Comparison of ENCODE assay signal across 10 cellular contexts in genomic region chr5:142981475-142981874, GRCh38.
DNase-seq lines count a peak whose midpoint lies in the region; ATAC-seq and TF ChIP-seq lines count a peak whose summit lies in the region.
"Had no signal": no experiment of that assay in that cellular context is flagged by ENCODE, and none has a peak within 500 bp of the region (broad histone marks: within the 10 kb centered on the region; RNA-seq: fewer than 3 reads in every experiment).

No MANE protein-coding gene starts in this region.

- H3K9me3 Mint-ChIP-seq in naive thymus-derived CD8-positive, alpha-beta T cell, result peaks cover 0 to 6% (median 0%) of the 10 kb centered on the region in 9 donors

- no peaks in the 10 kb centered on the region for H4K20me1 ChIP-seq in BLaER1 treated with 17β-estradiol and CSF1 and Interleukin-3, amounts not matched to agents 10 nM and 100 nM
- no peaks in the 10 kb centered on the region for H4K20me1 ChIP-seq in PC-9 (ENCODE audit: insufficient read depth)

- H3K9ac ChIP-seq in BLaER1 treated with 17β-estradiol and CSF1 and Interleukin-3, amounts not matched to agents 10 nM and 100 nM, result peak overlapping the region in 8 of 11 experiments; percentile 3 to 43 (median 30); a peak in 12 of 22 replicates

- peaks cover 3 to 11% (median 6%) of the 10 kb centered on the region in 11 experiments; a peak in 19 of 22 replicates for H3K9me3 ChIP-seq in BLaER1 treated with 17β-estradiol and CSF1 and Interleukin-3, amounts not matched to agents 10 nM and 100 nM (replicated peaks in 1 of 11)
- peaks cover 3% of the 10 kb centered on the region; the same call in 1 of the 2 replicates for H3K9me3 ChIP-seq in PC-9 (ENCODE audit: insufficient read depth, low read depth)
- H3K9me3 ChIP-seq: adrenal gland had no signal

- peak overlapping the region; percentile 25 to 91 (median 75) for H3K4me2 ChIP-seq in BLaER1 treated with 17β-estradiol and CSF1 and Interleukin-3, amounts not matched to agents 10 nM and 100 nM
- peak overlapping the region; percentile 79 for H3K4me2 ChIP-seq in PC-9

- ATAC-seq in naive thymus-derived CD8-positive, alpha-beta T cell, result no peak
- no peak for ATAC-seq in HG02884 (IDR thresholded peaks at IDR 0.05; ENCODE audit: unreplicated experiment)

- POLR2A ChIA-PET in PC-9 (lab: Charles Lee; ENCODE audit: unreplicated experiment), result interaction anchor here (0.7 kb wide), 1 partner anchor 22 kb away, joined by 5 read pairs; no protein-coding TSS in a partner anchor
- POLR2A ChIA-PET in naive thymus-derived CD8-positive, alpha-beta T cell (lab: Charles Lee), result no interaction called here

- H3K27me3 ChIP-seq in BLaER1 treated with 17β-estradiol and CSF1 and Interleukin-3, amounts not matched to agents 10 nM and 100 nM, result no peaks in the 10 kb centered on the region
- no peaks in the 10 kb centered on the region for H3K27me3 ChIP-seq in PC-9 (ENCODE audit: insufficient read depth, low read depth)
- H3K27me3 ChIP-seq in dorsolateral prefrontal cortex, result no peaks in the 10 kb centered on the region
- H3K27me3 ChIP-seq: adrenal gland had no signal

- no peak for TF ChIP-seq CTCF in PC-9 (conservative IDR thresholded peaks at IDR 0.05)
- TF ChIP-seq CTCF in dorsolateral prefrontal cortex (IDR thresholded peaks at IDR 0.05 in 54 of 56, conservative IDR thresholded peaks at IDR 0.05 in 2 of 56; ENCODE audit: low read depth in 1 of 56, partially characterized antibody in 56 of 56), result no peak

- DNase-seq in PC-9, result no peak
- no peak for DNase-seq in dorsolateral prefrontal cortex
- no peak for DNase-seq in naive thymus-derived CD8-positive, alpha-beta T cell
- no peak for DNase-seq in amygdala (lab: John Stamatoyannopoulos, UW)
- no peak for DNase-seq in NCI-H774 (lab: John Stamatoyannopoulos, UW)
- no peak for DNase-seq in RKO (ENCODE audit: low spot score)
- DNase-seq: NCI-H526 had no signal

- no TSS peak for BruUV-seq in PC-9 (replicated peaks; lab: Mats Ljungman, UMichigan)

- peak overlapping the region in 2 of 10 donors; percentile 20 to 72 for H3K4me3 Mint-ChIP-seq in naive thymus-derived CD8-positive, alpha-beta T cell

- H3K9me2 ChIP-seq in PC-9 (ENCODE audit: insufficient read depth), result no peaks in the 10 kb centered on the region

- H3F3A ChIP-seq in PC-9 (ENCODE audit: insufficient read depth, low read depth), result peaks cover 32% of the 10 kb centered on the region

- intact Hi-C loops in PC-9 (cut with micrococcal nuclease; ENCODE audit: unreplicated experiment) (no loop called here), dorsolateral prefrontal cortex (cut with DNase I) (no loop called here)

- peaks cover 58 to 89% (median 80%) of the 10 kb centered on the region in 10 experiments for H3K4me1 ChIP-seq in BLaER1 treated with 17β-estradiol and CSF1 and Interleukin-3, amounts not matched to agents 10 nM and 100 nM
- H3K4me1 ChIP-seq in PC-9 (replicated peaks; ENCODE audit: insufficient read depth), result peaks cover 33% of the 10 kb centered on the region

- H2AFZ ChIP-seq in PC-9, result 0 out of 2 replicates have a peak overlapping the region, but pooled peaks have one; percentile 61

- CTCF ChIA-PET in PC-9 (lab: Charles Lee), result no interaction called here

- peaks cover 0 to 14% (median 9%) of the 10 kb centered on the region in 3 donors for H3K36me3 Mint-ChIP-seq in naive thymus-derived CD8-positive, alpha-beta T cell

- peak overlapping the region; percentile 40 to 93 (median 62); a peak in 21 of 22 replicates for H3K27ac ChIP-seq in BLaER1 treated with 17β-estradiol and CSF1 and Interleukin-3, amounts not matched to agents 10 nM and 100 nM
- peak overlapping the region; percentile 90 for H3K27ac ChIP-seq in PC-9
- H3K27ac ChIP-seq in dorsolateral prefrontal cortex, result peak overlapping the region in 58 of 59 donors; percentile 3 to 93 (median 72)

- peaks cover 18 to 79% (median 55%) of the 10 kb centered on the region in 4 donors for H3K4me1 Mint-ChIP-seq in naive thymus-derived CD8-positive, alpha-beta T cell

- H3K79me2 ChIP-seq in PC-9 (ENCODE audit: low read depth), result no peaks in the 10 kb centered on the region

- no peak overlapping the region for H3K4me3 ChIP-seq in BLaER1 treated with 17β-estradiol and CSF1 and Interleukin-3, amounts not matched to agents 10 nM and 100 nM
- H3K4me3 ChIP-seq in PC-9 (peak overlapping the region; percentile 29; the same call in 1 of the 2 replicates), dorsolateral prefrontal cortex (peak overlapping the region in 2 of 59 donors; percentile 11 to 20)
- H3K4me3 ChIP-seq: adrenal gland had no signal

- no peaks in the 10 kb centered on the region for H3K27me3 Mint-ChIP-seq in naive thymus-derived CD8-positive, alpha-beta T cell

- peaks cover 0 to 19% (median 0%) of the 10 kb centered on the region in 11 experiments; a peak in 7 of 22 replicates for H3K36me3 ChIP-seq in BLaER1 treated with 17β-estradiol and CSF1 and Interleukin-3, amounts not matched to agents 10 nM and 100 nM
- H3K36me3 ChIP-seq in PC-9 (ENCODE audit: low read depth), result no peaks in the 10 kb centered on the region
- H3K36me3 ChIP-seq: adrenal gland had no signal

- H3K27ac Mint-ChIP-seq in naive thymus-derived CD8-positive, alpha-beta T cell, result peak overlapping the region in 8 of 10 donors; percentile 11 to 89 (median 79)
